In the genomic region with DNA sequence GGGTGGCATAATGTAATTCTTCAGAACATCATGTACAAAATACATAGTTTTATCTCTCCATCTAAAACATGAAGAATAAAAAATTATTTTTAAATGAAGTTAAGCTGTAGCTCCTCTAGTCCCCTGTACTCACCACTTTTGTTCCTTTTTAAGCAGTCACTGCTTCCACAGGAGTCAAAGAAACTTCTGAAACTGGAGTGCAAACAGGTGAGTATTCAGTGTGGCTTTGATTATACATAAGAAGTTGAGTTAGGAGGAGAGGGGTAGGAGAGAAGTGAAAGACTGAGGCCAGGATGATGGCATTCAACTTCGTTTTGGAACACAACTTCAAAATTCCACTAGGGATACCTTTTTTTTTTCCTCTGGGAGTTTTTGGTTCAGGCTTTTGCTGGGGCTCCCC, we compare ENCODE assay signal across 22 cellular contexts.
DNase-seq lines count a peak whose midpoint lies in the region; ATAC-seq, FAIRE-seq and TF ChIP-seq lines count a peak whose summit lies in the region.
"Had no signal": no experiment of that assay in that cellular context is flagged by ENCODE, and none has a peak within 500 bp of the region (broad histone marks: within the 10 kb centered on the region; RNA-seq: fewer than 3 reads in every experiment).

No MANE protein-coding gene starts in this region.

- H3K9me2 ChIP-seq in Karpas-422 (replicated peaks; ENCODE audit: insufficient read depth, low read length), result no peaks in the 10 kb centered on the region

- H3K4me2 ChIP-seq in GM12878 (ENCODE audit: control insufficient read depth, insufficient read depth) (peak overlapping the region; percentile 58), Karpas-422 (ENCODE audit: low read depth, low read length, poor library complexity, severe bottlenecking) (no peak overlapping the region)
- H3K4me2 ChIP-seq: BLaER1 treated with 17β-estradiol and CSF1 and Interleukin-3, amounts not matched to agents 10 nM and 100 nM had no signal

- TF ChIP-seq RAD21 in GM12878 (IDR thresholded peaks at IDR 0.05; ENCODE audit: insufficient read depth, low read depth, low read length), result no peak

- H4K20me1 ChIP-seq in GM12878 (ENCODE audit: control insufficient read depth, insufficient read depth) (no peaks in the 10 kb centered on the region), Karpas-422 (ENCODE audit: insufficient read depth, low read depth, low read length) (no peaks in the 10 kb centered on the region)
- H4K20me1 ChIP-seq: BLaER1 treated with 17β-estradiol and CSF1 and Interleukin-3, amounts not matched to agents 10 nM and 100 nM had no signal

- TF ChIP-seq CTCF in GM12878 (IDR thresholded peaks at IDR 0.05 in 2 of 3, conservative IDR thresholded peaks at IDR 0.05 in 1 of 3; ENCODE audit: control insufficient read depth in 2 of 3, extremely low read depth in 1 of 3, insufficient read depth in 1 of 3, low read depth in 3 of 3, low read length in 3 of 3), result no peak

- H3K27me3 ChIP-seq in GM12878 (replicated peaks in 1 of 2; ENCODE audit: control insufficient read depth in 2 of 2, insufficient read depth in 2 of 2, low read length in 1 of 2), result no peaks in the 10 kb centered on the region
- H3K27me3 ChIP-seq in Karpas-422 (ENCODE audit: low read length), result no peaks in the 10 kb centered on the region
- H3K27me3 ChIP-seq: BLaER1 treated with 17β-estradiol and CSF1 and Interleukin-3, amounts not matched to agents 10 nM and 100 nM had no signal

- no peak for FAIRE-seq in GM12878 (lab: Jason Lieb, UNC)
- FAIRE-seq: astrocyte, endothelial cell of umbilical vein, HepG2 had no signal

- no peak for TF ChIP-seq EP300 in GM12878 (IDR thresholded peaks at IDR 0.05; ENCODE audit: borderline replicate concordance in 1 of 2, control insufficient read depth in 1 of 2, low read depth in 2 of 2, low read length in 2 of 2)

- DNase-seq in GM12878 (ENCODE audit: low read depth, low spot score) (no peak), T1000 (lab: John Stamatoyannopoulos, UW) (no peak), Karpas-422 (no peak)
- DNase-seq: activated CD4-positive, alpha-beta T cell treated with anti-CD3 and anti-CD28 coated beads, Interleukin-2, amount 50 U/mL, for 1 hour; central memory CD4-positive, alpha-beta T cell; dermis blood vessel endothelial cell; GOT3; NCI-H1417 treated with DMSO at 0.1 percent for 48 hours; NCI-H510A; nucleus accumbens; stimulated activated CD4-positive, alpha-beta T cell treated with anti-CD3 and anti-CD28 coated beads, Interleukin-1b, Interleukin-23, amount 100 ng/mL, for 48 hours; T-helper 2 cell had no signal

- RAD21 ChIA-PET in GM12878 (lab: Charles Lee; ENCODE audit: unreplicated experiment), result interaction anchor here (0.7 to 2.6 kb wide), 12 partner anchors 8 to 116 kb away, joined by 3 to 16 read pairs (median 6); no protein-coding TSS in a partner anchor

- H3K9me3 ChIP-seq in GM12878 (replicated peaks; ENCODE audit: control insufficient read depth, insufficient read depth, low read length) (no peaks in the 10 kb centered on the region; the same call in 2 of the 3 replicates), Karpas-422 (ENCODE audit: low read length) (no peaks in the 10 kb centered on the region)
- H3K9me3 ChIP-seq: BLaER1 treated with 17β-estradiol and CSF1 and Interleukin-3, amounts not matched to agents 10 nM and 100 nM had no signal

- CTCF ChIA-PET in GM12878 (lab: Yijun Ruan, JAX), result interaction anchor here (0.7 to 1.9 kb wide), 7 partner anchors 8 to 60 kb away, joined by 3 to 8 read pairs (median 4); no protein-coding TSS in a partner anchor

- peak overlapping the region; percentile 56; the same call in 1 of the 2 replicates for H2AFZ ChIP-seq in GM12878 (ENCODE audit: control insufficient read depth, low read depth, low read length)
- H2AFZ ChIP-seq in Karpas-422 (ENCODE audit: low read length), result no peak overlapping the region

- H3K36me3 ChIP-seq in GM12878 (ENCODE audit: control insufficient read depth in 2 of 2, insufficient read depth in 2 of 2, low read length in 1 of 2), result no peaks in the 10 kb centered on the region
- no peaks in the 10 kb centered on the region for H3K36me3 ChIP-seq in Karpas-422 (ENCODE audit: insufficient read depth, low read length)
- H3K36me3 ChIP-seq: BLaER1 treated with 17β-estradiol and CSF1 and Interleukin-3, amounts not matched to agents 10 nM and 100 nM had no signal

- no peak for TF ChIP-seq POLR2A in GM12878 (IDR thresholded peaks at IDR 0.05; ENCODE audit: low read depth, low read length)

- H3K79me2 ChIP-seq in GM12878 (ENCODE audit: control insufficient read depth, insufficient read depth, low read length) (no peaks in the 10 kb centered on the region), Karpas-422 (ENCODE audit: low read length) (no peaks in the 10 kb centered on the region)

- H3K27ac ChIP-seq in GM12878 (ENCODE audit: control insufficient read depth, insufficient read depth) (peak overlapping the region; percentile 83), Karpas-422 (ENCODE audit: low read length) (no peak overlapping the region)
- H3K27ac ChIP-seq: BLaER1 treated with 17β-estradiol and CSF1 and Interleukin-3, amounts not matched to agents 10 nM and 100 nM had no signal

- ATAC-seq in GM18858 (IDR thresholded peaks at IDR 0.05; ENCODE audit: unreplicated experiment) (peak; percentile 29), GM21367 (IDR thresholded peaks at IDR 0.05; ENCODE audit: unreplicated experiment) (peak; percentile 38), HG02870 (IDR thresholded peaks at IDR 0.05; ENCODE audit: unreplicated experiment) (peak; percentile 35), GM12878 (peak; percentile 66), HG03139 (IDR thresholded peaks at IDR 0.05; ENCODE audit: unreplicated experiment) (no peak)
- ATAC-seq: activated naive CD4-positive, alpha-beta T cell treated with anti-CD3 and anti-CD28 coated beads, Interleukin-2, amount 50 U/mL, for 72 hours; HepG2; stimulated activated effector memory CD8-positive, alpha-beta T cell treated with anti-CD3 and anti-CD28 coated beads, Interleukin-12 subunit alpha, Interleukin-12 subunit beta, amount 100 ng/mL, for 72 hours had no signal

- peak overlapping the region; percentile 6; the same call in 1 of the 2 replicates for H3K4me3 ChIP-seq in GM12878
- no peak overlapping the region for H3K4me3 ChIP-seq in Karpas-422 (ENCODE audit: low read length)
- H3K4me3 ChIP-seq: BLaER1 treated with 17β-estradiol and CSF1 and Interleukin-3, amounts not matched to agents 10 nM and 100 nM had no signal

- 0 out of 2 replicates have a peak overlapping the region, but pooled peaks have one; percentile 2 for H3K9ac ChIP-seq in GM12878 (ENCODE audit: control insufficient read depth, insufficient read depth, low read length)
- no peak overlapping the region for H3K9ac ChIP-seq in Karpas-422 (ENCODE audit: low read length)
- H3K9ac ChIP-seq: BLaER1 treated with 17β-estradiol and CSF1 and Interleukin-3, amounts not matched to agents 10 nM and 100 nM had no signal

- intact Hi-C loops in GM12878 (cut with micrococcal nuclease; ENCODE audit: unreplicated experiment), result no loop called here

- H3K4me1 ChIP-seq in GM12878 (ENCODE audit: control insufficient read depth, insufficient read depth, low read length) (peaks cover 13% of the 10 kb centered on the region), Karpas-422 (ENCODE audit: low read length) (peaks cover 14% of the 10 kb centered on the region)
- H3K4me1 ChIP-seq: BLaER1 treated with 17β-estradiol and CSF1 and Interleukin-3, amounts not matched to agents 10 nM and 100 nM had no signal

- BruUV-seq in GM12878 (replicated peaks; lab: Mats Ljungman, UMichigan), result no TSS peak

- in situ Hi-C loops in GM12878 (cut with MboI), result no loop called here

- SMC1A ChIA-PET in GM12878 (lab: Charles Lee; ENCODE audit: uncharacterized antibody, unreplicated experiment), result interaction anchor here (0.8 to 3.3 kb wide), 22 partner anchors 9 to 941 kb away, joined by 3 to 28 read pairs (median 4); a partner anchor contains a TSS

- POLR2A ChIA-PET in GM12878 (lab: Charles Lee), result interaction anchor here (1.0 to 2.0 kb wide), 3 partner anchors 13 to 47 kb away, joined by 3 to 7 read pairs (median 3); no protein-coding TSS in a partner anchor

- 0% methylated on average over 1 of the region's 1 CpG for WGBS in GM12878 (ENCODE audit: insufficient coverage, insufficient replicate concordance, low lambda C conversion rate, missing lambda C conversion rate)

TF ChIP-seq in GM12878, 131 proteins besides CTCF, POLR2A, EP300 and RAD21:
- TF ChIP-seq IKZF1 (conservative IDR thresholded peaks at IDR 0.05), result peak; percentile 17; the same call in 1 of the 2 replicates
- 0 out of 2 replicates have a peak, but pooled peaks have one; percentile 0 for TF ChIP-seq ZNF217 (IDR thresholded peaks at IDR 0.05)
- TF ChIP-seq IKZF2 (IDR thresholded peaks at IDR 0.05), result 0 out of 4 replicates have a peak, but pooled peaks of 1 of the 2 experiments have one; percentile 16
- TF ChIP-seq SMAD1 (IDR thresholded peaks at IDR 0.05; ENCODE audit: low read depth, partially characterized antibody), result no peak
